Comparison of ENCODE assay signal across 21 cellular contexts in the genomic region with DNA sequence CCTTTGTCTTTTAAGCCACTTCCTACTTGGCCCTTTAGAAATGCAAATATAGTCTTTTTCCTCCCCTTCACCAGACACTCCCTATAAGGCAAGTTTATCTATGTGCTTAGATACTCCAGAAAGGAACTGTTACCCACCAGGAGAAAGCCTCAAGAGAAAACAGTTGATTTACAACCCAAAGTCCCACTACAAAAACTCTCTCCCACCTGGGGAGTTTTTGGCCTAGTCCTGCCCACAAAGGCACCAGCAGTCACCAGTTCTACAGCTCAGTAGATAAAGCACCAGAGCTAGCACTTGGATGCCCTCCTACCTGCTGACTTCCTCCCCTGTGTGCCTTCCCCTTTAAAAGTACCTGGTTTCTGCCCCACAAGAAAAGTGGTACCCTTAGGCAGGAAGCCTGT. TPM values are rescaled to one million over a fixed set of nuclear protein-coding genes. Genes with fewer than 3 reads are reported as not detected.
"Had no signal": no experiment of that assay in that cellular context is flagged by ENCODE, and none has a peak within 500 bp of the region (broad histone marks: within the 10 kb centered on the region; RNA-seq: fewer than 3 reads in every experiment).

No MANE protein-coding gene starts in this region.

- H3K36me3 ChIP-seq: gastroesophageal sphincter, tibial artery had no signal

- ATAC-seq: activated CD8-positive, alpha-beta memory T cell treated with anti-CD3 and anti-CD28 coated beads, Interleukin-2, amount 10 ng/mL, durations not matched to agents 7 days and 5 days; activated naive CD4-positive, alpha-beta T cell treated with anti-CD3 and anti-CD28 coated beads, Interleukin-2, amount 50 U/mL, for 72 hours; body of pancreas; gastroesophageal sphincter; left ventricle myocardium superior had no signal

- H3K4me1 Mint-ChIP-seq: activated CD8-positive, alpha-beta memory T cell treated with anti-CD3 and anti-CD28 coated beads, Interleukin-2, amount 10 ng/mL, durations not matched to agents 7 days and 5 days; central memory CD8-positive, alpha-beta T cell had no signal

- H3K9ac ChIP-seq: parathyroid adenoma had no signal

- H3K9me3 ChIP-seq: body of pancreas, gastroesophageal sphincter, tibial artery had no signal

- H3K4me3 ChIP-seq: body of pancreas, gastroesophageal sphincter, skin epidermis, tibial artery had no signal

- H3K27me3 ChIP-seq: body of pancreas, gastroesophageal sphincter, tibial artery had no signal

- DNase-seq: activated CD4-positive, alpha-beta T cell treated with anti-CD3 and anti-CD28 coated beads, Interleukin-2, amount 50 U/mL, for 48 hours; activated CD4-positive, CD25-positive, alpha-beta regulatory T cell treated with anti-CD3 and anti-CD28 coated beads, Interleukin-2, amount 50 U/mL, for 72 hours; activated CD8-positive, alpha-beta memory T cell treated with anti-CD3 and anti-CD28 coated beads, Interleukin-2, amount 10 ng/mL, durations not matched to agents 7 days and 5 days; activated effector memory CD4-positive, alpha-beta T cell treated with anti-CD3 and anti-CD28 coated beads, Interleukin-2, amount 50 U/mL, for 16 hours; activated T-cell treated with anti-CD3 and anti-CD28 coated beads, Interleukin-2, amount 50 U/mL, for 24 hours; amniotic stem cell; body of pancreas; cortex of kidney; effector CD8-positive, alpha-beta T cell; islet precursor cell; left ventricle myocardium superior; retina; stimulated activated CD4-positive, alpha-beta T cell treated with anti-CD3 and anti-CD28 coated beads, Interleukin-4, amount 100 ng/mL, for 4 hours; tibial artery had no signal

- H3K36me3 Mint-ChIP-seq: activated CD8-positive, alpha-beta memory T cell treated with anti-CD3 and anti-CD28 coated beads, Interleukin-2, amount 10 ng/mL, durations not matched to agents 7 days and 5 days; activated naive CD4-positive, alpha-beta T cell treated with anti-CD3 and anti-CD28 coated beads, Interleukin-2, amount 50 U/mL, for 72 hours had no signal

- H3K9me3 Mint-ChIP-seq: activated naive CD4-positive, alpha-beta T cell treated with anti-CD3 and anti-CD28 coated beads, Interleukin-2, amount 50 U/mL, for 72 hours; central memory CD8-positive, alpha-beta T cell; neural crest cell had no signal

- H3K79me2 ChIP-seq: parathyroid adenoma had no signal

- H3K4me1 ChIP-seq: body of pancreas, gastroesophageal sphincter, parathyroid adenoma, tibial artery had no signal

- H3K4me3 Mint-ChIP-seq: activated CD8-positive, alpha-beta memory T cell treated with anti-CD3 and anti-CD28 coated beads, Interleukin-2, amount 10 ng/mL, durations not matched to agents 7 days and 5 days; activated T-cell treated with anti-CD3 and anti-CD28 coated beads, Interleukin-2, amount 50 U/mL, for 24 hours; central memory CD8-positive, alpha-beta T cell; neural crest cell had no signal

- H3K27ac ChIP-seq: body of pancreas, gastroesophageal sphincter, parathyroid adenoma, skin epidermis, tibial artery had no signal

- H3K27ac Mint-ChIP-seq: activated CD8-positive, alpha-beta memory T cell treated with anti-CD3 and anti-CD28 coated beads, Interleukin-2, amount 10 ng/mL, durations not matched to agents 7 days and 5 days; activated naive CD4-positive, alpha-beta T cell treated with anti-CD3 and anti-CD28 coated beads, Interleukin-2, amount 50 U/mL, for 72 hours; activated T-cell treated with anti-CD3 and anti-CD28 coated beads, Interleukin-2, amount 50 U/mL, for 24 hours had no signal

RNA-seq across cellular contexts. Expression of gene HAO2, which starts 27.7 kb away (rescaled TPM):
- total RNA-seq: activated CD8-positive, alpha-beta memory T cell treated with anti-CD3 and anti-CD28 coated beads, Interleukin-2, amount 10 ng/mL, durations not matched to agents 7 days and 5 days; activated naive CD4-positive, alpha-beta T cell treated with anti-CD3 and anti-CD28 coated beads, Interleukin-2, amount 50 U/mL, for 72 hours; body of pancreas; gastroesophageal sphincter; left ventricle myocardium superior; neural crest cell; T-helper 2 cell treated with Interferon-gamma antibody and Interleukin-4, amounts not matched to agents 100 ng/mL and 5 ng/mL, for 36 hours had no signal
